In genomic region chr17:50883850-50884291, GRCh38 we compare ENCODE assay signal across 1 cellular context.
TF ChIP-seq lines count a peak whose summit lies in the region.

No MANE protein-coding gene starts in this region.

TF ChIP-seq in K562, 482 proteins besides CTCF, POLR2A, EP300 and RAD21:
- no peak for TF ChIP-seq ZNF551 (CRISPR knock-in tag; IDR thresholded peaks at IDR 0.05)
- TF ChIP-seq, protein P1, sequence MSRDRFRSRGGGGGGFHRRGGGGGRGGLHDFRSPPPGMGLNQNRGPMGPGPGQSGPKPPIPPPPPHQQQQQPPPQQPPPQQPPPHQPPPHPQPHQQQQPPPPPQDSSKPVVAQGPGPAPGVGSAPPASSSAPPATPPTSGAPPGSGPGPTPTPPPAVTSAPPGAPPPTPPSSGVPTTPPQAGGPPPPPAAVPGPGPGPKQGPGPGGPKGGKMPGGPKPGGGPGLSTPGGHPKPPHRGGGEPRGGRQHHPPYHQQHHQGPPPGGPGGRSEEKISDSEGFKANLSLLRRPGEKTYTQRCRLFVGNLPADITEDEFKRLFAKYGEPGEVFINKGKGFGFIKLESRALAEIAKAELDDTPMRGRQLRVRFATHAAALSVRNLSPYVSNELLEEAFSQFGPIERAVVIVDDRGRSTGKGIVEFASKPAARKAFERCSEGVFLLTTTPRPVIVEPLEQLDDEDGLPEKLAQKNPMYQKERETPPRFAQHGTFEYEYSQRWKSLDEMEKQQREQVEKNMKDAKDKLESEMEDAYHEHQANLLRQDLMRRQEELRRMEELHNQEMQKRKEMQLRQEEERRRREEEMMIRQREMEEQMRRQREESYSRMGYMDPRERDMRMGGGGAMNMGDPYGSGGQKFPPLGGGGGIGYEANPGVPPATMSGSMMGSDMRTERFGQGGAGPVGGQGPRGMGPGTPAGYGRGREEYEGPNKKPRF (IDR thresholded peaks at IDR 0.05; ENCODE audit: low read depth, low read length), result no peak
- peak; percentile 50; the same call in 1 of the 2 replicates for TF ChIP-seq ZFX (CRISPR knock-in tag; IDR thresholded peaks at IDR 0.05)
- TF ChIP-seq ZNF263 (CRISPR knock-in tag; IDR thresholded peaks at IDR 0.05; ENCODE audit: borderline replicate concordance), result no peak
- peak; percentile 56 for TF ChIP-seq CEBPB (tag; IDR thresholded peaks at IDR 0.05)
- no peak for TF ChIP-seq STAG1 (CRISPR knock-in tag; IDR thresholded peaks at IDR 0.05; ENCODE audit: borderline replicate concordance)
- no peak for TF ChIP-seq CEBPG (CRISPR knock-in tag; IDR thresholded peaks at IDR 0.05)
- TF ChIP-seq CEBPG (tag; conservative IDR thresholded peaks at IDR 0.05 in 1 of 2, IDR thresholded peaks at IDR 0.05 in 1 of 2), result peak in 1 of 2 experiments; percentile 58; a peak in 1 of 4 replicates
- TF ChIP-seq HNRNPUL1 (IDR thresholded peaks at IDR 0.05; ENCODE audit: low read length), result no peak
- TF ChIP-seq JUNB (CRISPR knock-in tag; conservative IDR thresholded peaks at IDR 0.05), result no peak
- TF ChIP-seq TOE1 (IDR thresholded peaks at IDR 0.05; ENCODE audit: borderline replicate concordance), result no peak
- TF ChIP-seq TOE1 (CRISPR knock-in tag; IDR thresholded peaks at IDR 0.05; ENCODE audit: borderline replicate concordance, low read depth), result 0 out of 2 replicates have a peak, but pooled peaks have one; percentile 63
- TF ChIP-seq, protein P2, sequence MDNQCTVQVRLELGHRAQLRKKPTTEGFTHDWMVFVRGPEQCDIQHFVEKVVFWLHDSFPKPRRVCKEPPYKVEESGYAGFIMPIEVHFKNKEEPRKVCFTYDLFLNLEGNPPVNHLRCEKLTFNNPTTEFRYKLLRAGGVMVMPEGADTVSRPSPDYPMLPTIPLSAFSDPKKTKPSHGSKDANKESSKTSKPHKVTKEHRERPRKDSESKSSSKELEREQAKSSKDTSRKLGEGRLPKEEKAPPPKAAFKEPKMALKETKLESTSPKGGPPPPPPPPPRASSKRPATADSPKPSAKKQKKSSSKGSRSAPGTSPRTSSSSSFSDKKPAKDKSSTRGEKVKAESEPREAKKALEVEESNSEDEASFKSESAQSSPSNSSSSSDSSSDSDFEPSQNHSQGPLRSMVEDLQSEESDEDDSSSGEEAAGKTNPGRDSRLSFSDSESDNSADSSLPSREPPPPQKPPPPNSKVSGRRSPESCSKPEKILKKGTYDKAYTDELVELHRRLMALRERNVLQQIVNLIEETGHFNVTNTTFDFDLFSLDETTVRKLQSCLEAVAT (IDR thresholded peaks at IDR 0.05), result peak in 1 of 2 experiments; percentile 39; a peak in 1 of 4 replicates
- TF ChIP-seq, protein P3, sequence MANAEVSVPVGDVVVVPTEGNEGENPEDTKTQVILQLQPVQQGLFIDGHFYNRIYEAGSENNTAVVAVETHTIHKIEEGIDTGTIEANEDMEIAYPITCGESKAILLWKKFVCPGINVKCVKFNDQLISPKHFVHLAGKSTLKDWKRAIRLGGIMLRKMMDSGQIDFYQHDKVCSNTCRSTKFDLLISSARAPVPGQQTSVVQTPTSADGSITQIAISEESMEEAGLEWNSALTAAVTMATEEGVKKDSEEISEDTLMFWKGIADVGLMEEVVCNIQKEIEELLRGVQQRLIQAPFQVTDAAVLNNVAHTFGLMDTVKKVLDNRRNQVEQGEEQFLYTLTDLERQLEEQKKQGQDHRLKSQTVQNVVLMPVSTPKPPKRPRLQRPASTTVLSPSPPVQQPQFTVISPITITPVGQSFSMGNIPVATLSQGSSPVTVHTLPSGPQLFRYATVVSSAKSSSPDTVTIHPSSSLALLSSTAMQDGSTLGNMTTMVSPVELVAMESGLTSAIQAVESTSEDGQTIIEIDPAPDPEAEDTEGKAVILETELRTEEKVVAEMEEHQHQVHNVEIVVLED (CRISPR knock-in tag; IDR thresholded peaks at IDR 0.05), result no peak
- TF ChIP-seq ZNF561 (CRISPR knock-in tag; conservative IDR thresholded peaks at IDR 0.05), result no peak
- TF ChIP-seq POLR2B (IDR thresholded peaks at IDR 0.05; ENCODE audit: low read depth, partially characterized antibody), result no peak
- TF ChIP-seq JUND (IDR thresholded peaks at IDR 0.05; ENCODE audit: borderline replicate concordance, low read depth, low read length), result no peak
- no peak for TF ChIP-seq JUND (tag; IDR thresholded peaks at IDR 0.05; ENCODE audit: borderline replicate concordance, low read depth, low read length)
- TF ChIP-seq PHF8 (IDR thresholded peaks at IDR 0.05; ENCODE audit: borderline replicate concordance, low read length), result peak; percentile 18; the same call in 1 of the 2 replicates
- no peak for TF ChIP-seq U2AF1 (optimal IDR thresholded peaks at IDR 0.05; ENCODE audit: low read depth, low read length)
